In the genomic region with DNA sequence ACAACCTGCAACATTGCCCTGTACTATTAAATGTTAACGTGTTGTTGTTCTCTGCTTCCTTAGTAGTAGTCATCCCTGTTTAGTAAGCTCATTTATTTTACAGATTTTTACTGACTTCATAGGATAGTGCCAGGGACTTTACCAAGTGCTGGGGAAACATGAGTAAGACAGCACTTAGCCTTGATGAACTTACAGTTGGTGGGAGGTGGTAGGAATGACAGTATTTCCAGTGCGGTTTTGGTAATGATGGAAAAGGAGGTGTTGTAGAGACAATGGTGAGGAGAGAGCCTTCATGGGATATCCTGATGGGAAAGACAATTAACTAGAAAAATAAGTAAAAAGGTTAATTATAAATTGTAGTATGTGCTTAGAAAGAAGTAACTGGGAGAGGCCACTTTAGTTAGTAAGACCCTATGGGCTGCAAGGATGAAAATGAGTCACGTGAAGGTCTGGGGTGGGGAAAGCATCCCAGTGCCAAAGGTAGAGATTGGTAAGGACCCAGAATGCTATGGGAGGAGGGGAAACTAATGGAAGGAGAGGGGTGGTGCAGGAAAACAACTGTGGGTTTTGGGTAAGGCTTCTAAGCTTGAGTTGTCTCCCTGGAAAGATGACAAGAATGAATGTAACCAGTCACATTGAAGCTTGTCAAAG, we compare ENCODE assay signal across 9 cellular contexts. TPM values are rescaled to one million over a fixed set of nuclear protein-coding genes. Genes with fewer than 3 reads are reported as not detected.
DNase-seq lines count a peak whose midpoint lies in the region; ATAC-seq and TF ChIP-seq lines count a peak whose summit lies in the region.
"Had no signal": no experiment of that assay in that cellular context is flagged by ENCODE, and none has a peak within 500 bp of the region (broad histone marks: within the 10 kb centered on the region; RNA-seq: fewer than 3 reads in every experiment).

No MANE protein-coding gene starts in this region.

- no peak for TF ChIP-seq CTCF in AG09309 (IDR thresholded peaks at IDR 0.05; ENCODE audit: control insufficient read depth, insufficient read depth, low read depth, low read length, missing control alignments)
- no peak for TF ChIP-seq CTCF in brain microvascular endothelial cell (IDR thresholded peaks at IDR 0.05; ENCODE audit: low read depth, low read length, missing control alignments)

- in situ Hi-C loops in HAP-1 (cut with MboI; ENCODE audit: low sequenced_read_pairs) = no loop called here
- in situ Hi-C loops in brain microvascular endothelial cell (cut with HindIII; ENCODE audit: low pct_ligation_motif_present, low sequenced_read_pairs) = no loop called here

- no peak for DNase-seq in AG09309 (ENCODE audit: low read depth)
- DNase-seq in HAP-1 (ENCODE audit: low spot score in 2 of 2) = peak in 1 of 2 experiments; percentile 13
- DNase-seq in brain microvascular endothelial cell = no peak
- no peak for DNase-seq in SIG-M5 treated with dmso at 0.1 percent for 504 hours (lab: John Stamatoyannopoulos, UW; ENCODE audit: unreplicated experiment)
- no peak for DNase-seq in stimulated activated naive CD4-positive, alpha-beta T cell (lab: John Stamatoyannopoulos, UW)
- DNase-seq in mesenteric fat pad (ENCODE audit: low spot score) = no peak
- DNase-seq: SIG-M5 had no signal

- peak overlapping the region; percentile 98 for H3K27ac ChIP-seq in brain microvascular endothelial cell

- H3K4me1 ChIP-seq in HAP-1 = peaks cover 21% of the 10 kb centered on the region
- peaks cover 14% of the 10 kb centered on the region for H3K4me1 ChIP-seq in mucosa of stomach (ENCODE audit: control insufficient read depth, insufficient read depth, low read length)

- H3K4me3 ChIP-seq in AG09309 (ENCODE audit: control insufficient read depth, low read depth, low read length) = peak overlapping the region; percentile 69
- peak overlapping the region; percentile 87 for H3K4me3 ChIP-seq in HAP-1
- peak overlapping the region; percentile 91 for H3K4me3 ChIP-seq in brain microvascular endothelial cell (ENCODE audit: low read depth, low read length)
- peak overlapping the region; percentile 68 for H3K4me3 ChIP-seq in mucosa of stomach (ENCODE audit: low read length)

- ATAC-seq in HG03196 (IDR thresholded peaks at IDR 0.05; ENCODE audit: unreplicated experiment) = no peak

- H3K36me3 ChIP-seq in HAP-1 (replicated peaks) = no peaks in the 10 kb centered on the region
- peaks cover 2% of the 10 kb centered on the region for H3K36me3 ChIP-seq in brain microvascular endothelial cell (replicated peaks)
- H3K36me3 ChIP-seq in mucosa of stomach (ENCODE audit: control insufficient read depth, insufficient read depth, low read length) = no peaks in the 10 kb centered on the region

- peak overlapping the region; percentile 99 for H3K9ac ChIP-seq in mucosa of stomach (ENCODE audit: low read length)

- H3K9me3 ChIP-seq in HAP-1 (no peaks in the 10 kb centered on the region), mucosa of stomach (ENCODE audit: control insufficient read depth, low read length) (no peaks in the 10 kb centered on the region)

- H3K27me3 ChIP-seq in HAP-1 (ENCODE audit: low read depth) (no peaks in the 10 kb centered on the region), brain microvascular endothelial cell (replicated peaks) (no peaks in the 10 kb centered on the region), mucosa of stomach (ENCODE audit: control insufficient read depth, insufficient read depth, low read length) (no peaks in the 10 kb centered on the region)

RNA-seq across cellular contexts. Expression of a gene that starts 1.7 kb away (rescaled TPM):
- total RNA-seq in mesenteric fat pad = 13.1 TPM
